In genomic region chr12:14564336-14564959, GRCh38 we compare ENCODE assay signal across 27 cellular contexts. TPM values are rescaled to one million over a fixed set of nuclear protein-coding genes. Genes with fewer than 3 reads are reported as not detected.
DNase-seq lines count a peak whose midpoint lies in the region; ATAC-seq and TF ChIP-seq lines count a peak whose summit lies in the region.
"Had no signal": no experiment of that assay in that cellular context is flagged by ENCODE, and none has a peak within 500 bp of the region (broad histone marks: within the 10 kb centered on the region; RNA-seq: fewer than 3 reads in every experiment).

No MANE protein-coding gene starts in this region.

- H3K36me3 ChIP-seq in esophagus squamous epithelium: no peaks in the 10 kb centered on the region
- H3K36me3 ChIP-seq in neutrophil: no peaks in the 10 kb centered on the region
- H3K36me3 ChIP-seq: HAP-1 had no signal

- H3K27me3 ChIP-seq in esophagus squamous epithelium: no peaks in the 10 kb centered on the region
- H3K27me3 ChIP-seq in neutrophil: no peaks in the 10 kb centered on the region

- H3K9me3 ChIP-seq in esophagus squamous epithelium (no peaks in the 10 kb centered on the region), neutrophil (no peaks in the 10 kb centered on the region)
- H3K9me3 ChIP-seq: HAP-1 had no signal

- H3K4me1 ChIP-seq in esophagus squamous epithelium: peaks cover 3 to 55% (median 6%) of the 10 kb centered on the region in 3 donors
- peaks cover 95 to 97% of the 10 kb centered on the region in 2 experiments for H3K4me1 ChIP-seq in neutrophil (ENCODE audit: control insufficient read depth in 1 of 2, insufficient read depth in 1 of 2, low read depth in 1 of 2, low read length in 1 of 2)
- H3K4me1 ChIP-seq: HAP-1 had no signal

- DNase-seq in amniotic epithelial cell (ENCODE audit: low read depth): peak; percentile 2
- DNase-seq in esophagus squamous epithelium (lab: John Stamatoyannopoulos, UW): no peak
- no peak for DNase-seq in NCI-H128 (lab: John Stamatoyannopoulos, UW; ENCODE audit: unreplicated experiment)
- no peak for DNase-seq in NCI-H187 treated with DMSO at 0.1 percent for 48 hours (lab: John Stamatoyannopoulos, UW)
- DNase-seq: 8988T; AML-193; C1 segment of cervical spinal cord; DMS53; GDM1; GM23248; MM.1S; NCI-H1048; NCI-H1436; NCI-H2029; NCI-H345; NCI-H524; NCI-H774; NK-92 treated with Interleukin-12 subunit alpha and Interleukin-12 subunit beta, amount 100 ng/mL, for 24 hours; SIG-M5 had no signal

- H3K27ac ChIP-seq in C4-2B (peak overlapping the region; percentile 26; the same call in 1 of the 2 replicates), esophagus squamous epithelium (peak overlapping the region; percentile 26 to 91 (median 88)), neutrophil (peak overlapping the region; percentile 98)
- H3K27ac ChIP-seq: GM23248, HL-60 had no signal

- intact Hi-C loops in esophagus squamous epithelium (cut with DNase I): no loop called here

- no peak for TF ChIP-seq POLR2A in esophagus squamous epithelium (IDR thresholded peaks at IDR 0.05)

- 47 to 56% methylated on average over 1 to 2 of the region's 2 CpGs for WGBS in esophagus squamous epithelium, 2 donors

- no peak overlapping the region for H3K4me3 ChIP-seq in esophagus squamous epithelium
- peak overlapping the region; percentile 72 to 92 for H3K4me3 ChIP-seq in neutrophil (ENCODE audit: low read depth in 1 of 2, low read length in 1 of 2)
- H3K4me3 ChIP-seq: GM23248, HAP-1, K562 had no signal

- TF ChIP-seq CTCF in C4-2B (conservative IDR thresholded peaks at IDR 0.05) (no peak), esophagus squamous epithelium (IDR thresholded peaks at IDR 0.05) (no peak), neutrophil (IDR thresholded peaks at IDR 0.05) (no peak)

- no peak for ATAC-seq in GM21367 (IDR thresholded peaks at IDR 0.05; ENCODE audit: unreplicated experiment)
- ATAC-seq: HepG2, K562, Panc1 had no signal

RNA-seq across cellular contexts. Expression of gene PLBD1, which starts 3.2 kb away (rescaled TPM):
- total RNA-seq in esophagus squamous epithelium: 10 to 100 TPM; 32.4 to 71.8 (median 56.5) TPM
- total RNA-seq: HepG2 had no signal

Comparison
In these comparisons a context has a peak if more than half of its experiments do, and no peak if none do; other contexts are left out.
1. H3K27ac ChIP-seq: peak in every context shown above with its lines; median percentile 98 in neutrophil; 88 in esophagus squamous epithelium; 26 in C4-2B.
2. H3K4me3 ChIP-seq: peak in neutrophil (2 of 2); none in esophagus squamous epithelium (0 of 4).